In genomic region chr6:139438775-139439174, GRCh38 we compare ENCODE assay signal across 19 cellular contexts.
A peak's percentile ranks its signal among the peaks of the same experiment; 100 is the strongest.
DNase-seq lines count a peak whose midpoint lies in the region; ATAC-seq, FAIRE-seq and TF ChIP-seq lines count a peak whose summit lies in the region.
"Had no signal": no experiment of that assay in that cellular context is flagged by ENCODE, and none has a peak within 500 bp of the region (broad histone marks: within the 10 kb centered on the region; RNA-seq: fewer than 3 reads in every experiment).

No MANE protein-coding gene starts in this region.

- no peak for TF ChIP-seq CTCF in astrocyte (IDR thresholded peaks at IDR 0.05; ENCODE audit: insufficient read depth, low read depth, low read length)
- no peak for TF ChIP-seq CTCF in gastroesophageal sphincter (IDR thresholded peaks at IDR 0.05)
- TF ChIP-seq CTCF in uterus (IDR thresholded peaks at IDR 0.05): no peak

- no peaks in the 10 kb centered on the region for H3K79me2 ChIP-seq in astrocyte (ENCODE audit: insufficient read depth, low read length)

- H3K27me3 ChIP-seq in astrocyte (ENCODE audit: insufficient read depth, low read length): no peaks in the 10 kb centered on the region
- no peaks in the 10 kb centered on the region for H3K27me3 ChIP-seq in gastroesophageal sphincter
- no peaks in the 10 kb centered on the region for H3K27me3 ChIP-seq in uterus
- H3K27me3 ChIP-seq: BLaER1 had no signal

- TF ChIP-seq POLR2A in gastroesophageal sphincter (IDR thresholded peaks at IDR 0.05) (no peak), uterus (IDR thresholded peaks at IDR 0.05) (no peak)

- no peak for FAIRE-seq in astrocyte (lab: Jason Lieb, UNC)
- FAIRE-seq: A204.1, GM12878, H54 had no signal

- no peaks in the 10 kb centered on the region for H4K20me1 ChIP-seq in astrocyte (ENCODE audit: insufficient read depth, low read length)
- H4K20me1 ChIP-seq: BLaER1 had no signal

- peaks cover 12% of the 10 kb centered on the region for H3K4me1 ChIP-seq in astrocyte (ENCODE audit: insufficient read depth, low read length)
- peaks cover 0 to 17% (median 0%) of the 10 kb centered on the region in 3 donors for H3K4me1 ChIP-seq in gastroesophageal sphincter
- no peaks in the 10 kb centered on the region for H3K4me1 ChIP-seq in uterus
- H3K4me1 ChIP-seq: HAP-1 had no signal

- WGBS in gastroesophageal sphincter (ENCODE audit: low coverage in 1 of 2), 2 donors: 52 to 67% methylated on average over 5 of the region's 5 CpGs

- no peaks in the 10 kb centered on the region for H3K9me3 ChIP-seq in astrocyte (ENCODE audit: insufficient read depth, low read depth, low read length)
- no peaks in the 10 kb centered on the region for H3K9me3 ChIP-seq in gastroesophageal sphincter
- H3K9me3 ChIP-seq in uterus: no peaks in the 10 kb centered on the region
- H3K9me3 ChIP-seq: BLaER1, Caco-2, HAP-1 had no signal

- H3K9ac ChIP-seq in astrocyte (ENCODE audit: low read length): no peak overlapping the region
- H3K9ac ChIP-seq: BLaER1 had no signal

- H3K36me3 ChIP-seq in astrocyte (ENCODE audit: insufficient read depth, low read length): no peaks in the 10 kb centered on the region
- no peaks in the 10 kb centered on the region for H3K36me3 ChIP-seq in gastroesophageal sphincter
- H3K36me3 ChIP-seq in uterus: no peaks in the 10 kb centered on the region
- H3K36me3 ChIP-seq: BLaER1, HAP-1 had no signal

- DNase-seq in astrocyte (ENCODE audit: low read depth): no peak
- DNase-seq in uterus: no peak
- DNase-seq in activated naive CD4-positive, alpha-beta T cell treated with anti-CD3 and anti-CD28 coated beads, Interleukin-2, amount 50 U/mL, for 72 hours (ENCODE audit: low spot score in 2 of 2): no peak
- DNase-seq in medulla oblongata (ENCODE audit: extremely low spot score): no peak
- no peak for DNase-seq in stimulated activated effector memory CD8-positive, alpha-beta T cell treated with anti-CD3 and anti-CD28 coated beads, Interleukin-12 subunit alpha, Interleukin-12 subunit beta, amount 100 ng/mL, for 72 hours (ENCODE audit: low spot score in 2 of 2)
- DNase-seq: CD4-positive, CD25-positive, alpha-beta regulatory T cell; CD8-positive, alpha-beta T cell; DMS153; DND-41; GOT3 had no signal

- H3K27ac ChIP-seq in astrocyte (ENCODE audit: low read depth, low read length): no peak overlapping the region
- peak overlapping the region in 3 of 4 donors; percentile 13 to 53 (median 41) for H3K27ac ChIP-seq in gastroesophageal sphincter
- peak overlapping the region; percentile 35 to 45 for H3K27ac ChIP-seq in uterus
- H3K27ac ChIP-seq: BLaER1, C4-2B had no signal

- intact Hi-C loops in uterus (cut with DNase I; ENCODE audit: low total_unique reads): no loop called here

- H3K4me3 ChIP-seq in astrocyte (ENCODE audit: insufficient read depth, low read depth, low read length) (no peak overlapping the region), gastroesophageal sphincter (no peak overlapping the region), uterus (no peak overlapping the region)
- H3K4me3 ChIP-seq: BLaER1, GM12878, HAP-1 had no signal

- ATAC-seq in gastroesophageal sphincter: no peak
- ATAC-seq in activated naive CD4-positive, alpha-beta T cell treated with anti-CD3 and anti-CD28 coated beads, Interleukin-2, amount 50 U/mL, for 72 hours: no peak
- ATAC-seq in stimulated activated effector memory CD8-positive, alpha-beta T cell treated with anti-CD3 and anti-CD28 coated beads, Interleukin-12 subunit alpha, Interleukin-12 subunit beta, amount 100 ng/mL, for 72 hours: no peak
- ATAC-seq: CD8-positive, alpha-beta T cell; GM12878 had no signal

- TF ChIP-seq EP300 in gastroesophageal sphincter (IDR thresholded peaks at IDR 0.05): no peak

- peak overlapping the region; percentile 44 for H3K27ac Mint-ChIP-seq in astrocyte (ENCODE audit: unreplicated experiment)
- H3K27ac Mint-ChIP-seq in activated naive CD4-positive, alpha-beta T cell treated with anti-CD3 and anti-CD28 coated beads, Interleukin-2, amount 50 U/mL, for 72 hours: no peak overlapping the region
- no peak overlapping the region for H3K27ac Mint-ChIP-seq in stimulated activated effector memory CD8-positive, alpha-beta T cell treated with anti-CD3 and anti-CD28 coated beads, Interleukin-12 subunit alpha, Interleukin-12 subunit beta, amount 100 ng/mL, for 72 hours
- H3K27ac Mint-ChIP-seq: B cell; CD8-positive, alpha-beta T cell had no signal

- H3K9me3 Mint-ChIP-seq in astrocyte (ENCODE audit: unreplicated experiment): no peaks in the 10 kb centered on the region
- H3K9me3 Mint-ChIP-seq in activated naive CD4-positive, alpha-beta T cell treated with anti-CD3 and anti-CD28 coated beads, Interleukin-2, amount 50 U/mL, for 72 hours: no peaks in the 10 kb centered on the region
- no peaks in the 10 kb centered on the region for H3K9me3 Mint-ChIP-seq in stimulated activated effector memory CD8-positive, alpha-beta T cell treated with anti-CD3 and anti-CD28 coated beads, Interleukin-12 subunit alpha, Interleukin-12 subunit beta, amount 100 ng/mL, for 72 hours
- H3K9me3 Mint-ChIP-seq: CD8-positive, alpha-beta T cell had no signal

- no peak overlapping the region for H3K4me2 ChIP-seq in astrocyte (ENCODE audit: low read length)
- H3K4me2 ChIP-seq: BLaER1 had no signal

- H3K36me3 Mint-ChIP-seq in astrocyte (ENCODE audit: low read depth, unreplicated experiment): no peaks in the 10 kb centered on the region
- H3K36me3 Mint-ChIP-seq in activated naive CD4-positive, alpha-beta T cell treated with anti-CD3 and anti-CD28 coated beads, Interleukin-2, amount 50 U/mL, for 72 hours: no peaks in the 10 kb centered on the region
- H3K36me3 Mint-ChIP-seq in stimulated activated effector memory CD8-positive, alpha-beta T cell treated with anti-CD3 and anti-CD28 coated beads, Interleukin-12 subunit alpha, Interleukin-12 subunit beta, amount 100 ng/mL, for 72 hours: no peaks in the 10 kb centered on the region
- H3K36me3 Mint-ChIP-seq: CD4-positive, CD25-positive, alpha-beta regulatory T cell; CD8-positive, alpha-beta T cell had no signal

- no peak overlapping the region for H3K4me3 Mint-ChIP-seq in astrocyte (ENCODE audit: unreplicated experiment)
- H3K4me3 Mint-ChIP-seq in stimulated activated effector memory CD8-positive, alpha-beta T cell treated with anti-CD3 and anti-CD28 coated beads, Interleukin-12 subunit alpha, Interleukin-12 subunit beta, amount 100 ng/mL, for 72 hours: no peak overlapping the region
- H3K4me3 Mint-ChIP-seq: B cell; CD4-positive, CD25-positive, alpha-beta regulatory T cell; CD8-positive, alpha-beta T cell had no signal

- peaks cover 11% of the 10 kb centered on the region for H3K4me1 Mint-ChIP-seq in astrocyte (ENCODE audit: low read depth, unreplicated experiment)
- peaks cover 7% of the 10 kb centered on the region for H3K4me1 Mint-ChIP-seq in stimulated activated effector memory CD8-positive, alpha-beta T cell treated with anti-CD3 and anti-CD28 coated beads, Interleukin-12 subunit alpha, Interleukin-12 subunit beta, amount 100 ng/mL, for 72 hours

- no peak overlapping the region for H2AFZ ChIP-seq in astrocyte (ENCODE audit: low read depth, low read length)

- H3K27me3 Mint-ChIP-seq in astrocyte (ENCODE audit: low read depth, unreplicated experiment): peaks cover 2% of the 10 kb centered on the region
- H3K27me3 Mint-ChIP-seq: B cell had no signal
